22 cellular contexts compared by ENCODE assay signal in the genomic region with DNA sequence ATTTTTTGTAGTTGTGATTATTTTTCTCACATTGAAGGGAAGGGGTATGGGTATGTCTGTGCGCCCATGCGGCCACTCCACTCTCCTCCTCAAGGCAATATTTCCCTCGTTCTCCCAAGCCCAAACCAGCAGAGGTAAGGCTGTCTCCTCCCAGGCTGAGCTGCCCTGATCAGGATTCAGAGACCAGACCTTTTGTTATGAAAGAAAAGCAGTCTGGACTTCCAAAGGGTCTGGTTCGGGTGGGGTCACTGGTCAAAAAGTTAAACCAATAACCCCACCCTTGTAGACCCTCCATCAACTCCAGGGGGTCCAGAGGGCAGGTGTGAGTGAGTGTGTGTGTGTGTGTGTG. TPM values are rescaled to one million over a fixed set of nuclear protein-coding genes. Genes with fewer than 3 reads are reported as not detected.
A peak's percentile ranks its signal among the peaks of the same experiment; 100 is the strongest.
DNase-seq lines count a peak whose midpoint lies in the region; ATAC-seq and TF ChIP-seq lines count a peak whose summit lies in the region.
"Had no signal": no experiment of that assay in that cellular context is flagged by ENCODE, and none has a peak within 500 bp of the region (broad histone marks: within the 10 kb centered on the region; RNA-seq: fewer than 3 reads in every experiment).

No MANE protein-coding gene starts in this region.

- H3K27ac Mint-ChIP-seq in activated naive CD4-positive, alpha-beta T cell treated with anti-CD3 and anti-CD28 coated beads, Interleukin-2, amount 10 ng/mL, durations not matched to agents 7 days and 5 days, result peak overlapping the region; percentile 24
- H3K27ac Mint-ChIP-seq in WTC11, result no peak overlapping the region
- H3K27ac Mint-ChIP-seq in memory B cell, result peak overlapping the region; percentile 73
- H3K27ac Mint-ChIP-seq in stimulated activated naive CD8-positive, alpha-beta T cell treated with anti-CD3 and anti-CD28 coated beads, Interleukin-15, amount 100 ng/mL, for 72 hours, result no peak overlapping the region
- H3K27ac Mint-ChIP-seq: activated CD4-positive, alpha-beta T cell treated with anti-CD3 and anti-CD28 coated beads, Interleukin-2, amount 10 ng/mL, durations not matched to agents 7 days and 5 days had no signal

- no peak for DNase-seq in activated naive CD4-positive, alpha-beta T cell treated with anti-CD3 and anti-CD28 coated beads, Interleukin-2, amount 10 ng/mL, durations not matched to agents 7 days and 5 days
- no peak for DNase-seq in activated naive CD4-positive, alpha-beta T cell treated with Interleukin-2 at 50 U/mL for 16 hours
- no peak for DNase-seq in WTC11 (ENCODE audit: low spot score)
- no peak for DNase-seq in memory B cell (ENCODE audit: low spot score in 2 of 2)
- DNase-seq in stimulated activated naive CD8-positive, alpha-beta T cell treated with anti-CD3 and anti-CD28 coated beads, Interleukin-15, amount 100 ng/mL, for 72 hours, result no peak
- DNase-seq in HPDE6-E6E7 (ENCODE audit: extremely low spot score), result no peak
- DNase-seq in KG1 (lab: John Stamatoyannopoulos, UW), result no peak
- DNase-seq: activated CD4-positive, alpha-beta T cell treated with anti-CD3 and anti-CD28 coated beads, Interleukin-2, amount 10 ng/mL, durations not matched to agents 7 days and 5 days; effector memory CD4-positive, alpha-beta T cell; foreskin keratinocyte; GF-D8; GOT3; NCI-H1048; NCI-H187; NCI-H69; RPMI8226 had no signal

- CTCF ChIA-PET in activated naive CD4-positive, alpha-beta T cell treated with anti-CD3 and anti-CD28 coated beads, Interleukin-2, amount 10 ng/mL, durations not matched to agents 7 days and 5 days (lab: Charles Lee), result interaction anchor here (1.0 to 2.8 kb wide), 3 partner anchors 10 to 35 kb away, joined by 3 to 11 read pairs (median 6); no protein-coding TSS in a partner anchor
- CTCF ChIA-PET in WTC11 (lab: Charles Lee), result interaction anchor here (1.0 to 4.2 kb wide), 14 partner anchors 10 to 154 kb away, joined by 3 to 41 read pairs (median 6); partner anchors contain the start of gene DLX3

- no peaks in the 10 kb centered on the region for H3K9me3 Mint-ChIP-seq in activated naive CD4-positive, alpha-beta T cell treated with anti-CD3 and anti-CD28 coated beads, Interleukin-2, amount 10 ng/mL, durations not matched to agents 7 days and 5 days
- H3K9me3 Mint-ChIP-seq in WTC11 (no peaks in the 10 kb centered on the region), memory B cell (peaks cover 1% of the 10 kb centered on the region)
- no peaks in the 10 kb centered on the region for H3K9me3 Mint-ChIP-seq in stimulated activated naive CD8-positive, alpha-beta T cell treated with anti-CD3 and anti-CD28 coated beads, Interleukin-15, amount 100 ng/mL, for 72 hours
- H3K9me3 Mint-ChIP-seq: activated CD4-positive, alpha-beta T cell treated with anti-CD3 and anti-CD28 coated beads, Interleukin-2, amount 10 ng/mL, durations not matched to agents 7 days and 5 days had no signal

- TF ChIP-seq CTCF in WTC11 (IDR thresholded peaks at IDR 0.05), result no peak

- ATAC-seq in WTC11 (peak; percentile 32), memory B cell (ENCODE audit: low read depth) (no peak), GM19452 (IDR thresholded peaks at IDR 0.05; ENCODE audit: unreplicated experiment) (no peak)
- ATAC-seq in stimulated activated naive CD8-positive, alpha-beta T cell treated with anti-CD3 and anti-CD28 coated beads, Interleukin-15, amount 100 ng/mL, for 72 hours, result no peak
- ATAC-seq: A549, body of pancreas, esophagus mucosa, foreskin keratinocyte, HepG2 had no signal

- POLR2A ChIA-PET in WTC11 (lab: Charles Lee), result interaction anchor here (0.7 kb wide), 1 partner anchor 87 kb away, joined by 3 read pairs; no protein-coding TSS in a partner anchor

- H3K27me3 Mint-ChIP-seq in activated naive CD4-positive, alpha-beta T cell treated with anti-CD3 and anti-CD28 coated beads, Interleukin-2, amount 10 ng/mL, durations not matched to agents 7 days and 5 days, result peaks cover 88% of the 10 kb centered on the region
- H3K27me3 Mint-ChIP-seq in WTC11 (ENCODE audit: low read depth), result peaks cover 93% of the 10 kb centered on the region
- H3K27me3 Mint-ChIP-seq in memory B cell, result peaks cover 47% of the 10 kb centered on the region
- peaks cover 81% of the 10 kb centered on the region for H3K27me3 Mint-ChIP-seq in stimulated activated naive CD8-positive, alpha-beta T cell treated with anti-CD3 and anti-CD28 coated beads, Interleukin-15, amount 100 ng/mL, for 72 hours

- H3K4me1 Mint-ChIP-seq in activated naive CD4-positive, alpha-beta T cell treated with anti-CD3 and anti-CD28 coated beads, Interleukin-2, amount 10 ng/mL, durations not matched to agents 7 days and 5 days, result peaks cover 23% of the 10 kb centered on the region
- H3K4me1 Mint-ChIP-seq in WTC11 (peaks cover 38% of the 10 kb centered on the region), memory B cell (peaks cover 20% of the 10 kb centered on the region)
- peaks cover 47% of the 10 kb centered on the region for H3K4me1 Mint-ChIP-seq in stimulated activated naive CD8-positive, alpha-beta T cell treated with anti-CD3 and anti-CD28 coated beads, Interleukin-15, amount 100 ng/mL, for 72 hours

- H3K4me3 Mint-ChIP-seq in activated naive CD4-positive, alpha-beta T cell treated with anti-CD3 and anti-CD28 coated beads, Interleukin-2, amount 10 ng/mL, durations not matched to agents 7 days and 5 days, result peak overlapping the region; percentile 34
- peak overlapping the region; percentile 68 for H3K4me3 Mint-ChIP-seq in WTC11
- no peak overlapping the region for H3K4me3 Mint-ChIP-seq in memory B cell
- peak overlapping the region; percentile 73 to 74 for H3K4me3 Mint-ChIP-seq in stimulated activated naive CD8-positive, alpha-beta T cell treated with anti-CD3 and anti-CD28 coated beads, Interleukin-15, amount 100 ng/mL, for 72 hours
- H3K4me3 Mint-ChIP-seq: activated CD4-positive, alpha-beta T cell treated with anti-CD3 and anti-CD28 coated beads, Interleukin-2, amount 10 ng/mL, durations not matched to agents 7 days and 5 days had no signal

- peaks cover 3% of the 10 kb centered on the region for H3K36me3 Mint-ChIP-seq in activated naive CD4-positive, alpha-beta T cell treated with anti-CD3 and anti-CD28 coated beads, Interleukin-2, amount 10 ng/mL, durations not matched to agents 7 days and 5 days
- H3K36me3 Mint-ChIP-seq in WTC11 (no peaks in the 10 kb centered on the region), memory B cell (peaks cover 3% of the 10 kb centered on the region)

TF ChIP-seq in WTC11, 78 proteins besides CTCF, POLR2A, EP300 and RAD21:
- TF ChIP-seq SP1 (CRISPR knock-in tag; conservative IDR thresholded peaks at IDR 0.05) (0 out of 2 replicates have a peak, but pooled peaks have one; percentile 16), ZNF512 (CRISPR knock-in tag; IDR thresholded peaks at IDR 0.05; ENCODE audit: borderline replicate concordance) (no peak)

RNA-seq across cellular contexts. Expression of gene DLX4, which starts 5.7 kb away (rescaled TPM):
- total RNA-seq in WTC11 (2021), result 1.3 to 1.8 TPM (median 1.6 TPM) in 3 replicates
- total RNA-seq: body of pancreas, skeletal muscle tissue had no signal

RNA-seq across cellular contexts. Expression of gene DLX3, which starts 31.8 kb away (rescaled TPM):
- total RNA-seq in WTC11 (2021), result 0.44 to 0.78 TPM (median 0.74 TPM) in 3 replicates
- total RNA-seq: activated CD4-positive, alpha-beta T cell treated with anti-CD3 and anti-CD28 coated beads, Interleukin-2, amount 10 ng/mL, durations not matched to agents 7 days and 5 days; body of pancreas; HepG2; skeletal muscle tissue had no signal

Comparison
In these comparisons a context has a peak if more than half of its experiments do, and no peak if none do; other contexts are left out.
1. H3K27ac Mint-ChIP-seq: peak in activated naive CD4-positive, alpha-beta T cell treated with anti-CD3 and anti-CD28 coated beads, Interleukin-2, amount 10 ng/mL, durations not matched to agents 7 days and 5 days (single experiment) and memory B cell (single experiment); none in WTC11 (single experiment) and stimulated activated naive CD8-positive, alpha-beta T cell treated with anti-CD3 and anti-CD28 coated beads, Interleukin-15, amount 100 ng/mL, for 72 hours (0 of 2).